Comparison of ENCODE assay signal across 8 cellular contexts in the genomic region with DNA sequence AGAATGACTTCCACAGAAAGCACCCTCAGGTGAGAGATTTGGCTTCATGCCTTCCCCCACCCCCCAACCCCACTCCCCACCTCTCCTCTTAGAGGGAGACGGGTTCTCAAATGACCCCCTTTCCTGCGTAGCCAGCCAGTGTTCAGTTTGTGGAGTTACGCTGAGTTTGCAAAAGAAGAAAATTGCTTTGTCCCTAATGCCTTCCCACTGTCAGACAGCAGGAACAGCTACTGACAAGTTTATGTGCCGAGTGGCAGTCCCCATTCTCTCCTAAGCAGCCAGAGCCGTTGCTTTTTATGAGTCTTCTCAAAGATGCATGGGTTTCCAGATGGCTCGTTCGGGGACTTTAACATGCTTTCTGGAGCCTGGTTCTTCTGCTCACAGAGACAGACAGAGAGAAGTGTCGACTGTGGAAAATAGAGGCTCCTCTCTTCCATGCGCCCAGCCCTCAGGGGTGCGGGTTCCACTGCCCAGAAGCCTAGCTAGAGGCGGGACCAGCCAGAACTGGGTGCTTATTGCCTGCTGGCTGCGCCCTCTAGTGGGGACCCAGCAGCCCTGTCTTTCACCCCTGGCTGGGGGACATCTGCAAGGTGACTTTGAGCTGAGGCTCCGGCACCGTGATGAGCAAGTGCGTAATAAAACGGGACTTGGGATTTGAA.
DNase-seq lines count a peak whose midpoint lies in the region; ATAC-seq and TF ChIP-seq lines count a peak whose summit lies in the region.

No MANE protein-coding gene starts in this region.

- peak; percentile 81 to 94 (median 94) for TF ChIP-seq CTCF in right lobe of liver (IDR thresholded peaks at IDR 0.05)

- no peaks in the 10 kb centered on the region for H3K4me1 ChIP-seq in right lobe of liver

- WGBS in right lobe of liver (ENCODE audit: insufficient coverage, low coverage, low lambda C conversion rate, missing lambda C conversion rate) = 34% methylated on average over 16 of the region's 16 CpGs

- no peak overlapping the region for H3K27ac ChIP-seq in right lobe of liver

- no peak for TF ChIP-seq POLR2A in right lobe of liver (IDR thresholded peaks at IDR 0.05)

- no peaks in the 10 kb centered on the region for H3K27me3 ChIP-seq in right lobe of liver

- no peaks in the 10 kb centered on the region for H3K36me3 ChIP-seq in right lobe of liver

- no peak overlapping the region for H3K4me3 ChIP-seq in right lobe of liver

- intact Hi-C loops in right lobe of liver (cut with DNase I) = no loop called here

- ATAC-seq in HG03139 (IDR thresholded peaks at IDR 0.05; ENCODE audit: unreplicated experiment) (peak; percentile 66), right lobe of liver (peak; percentile 88 to 97 (median 93)), HG03095 (IDR thresholded peaks at IDR 0.05; ENCODE audit: unreplicated experiment) (no peak)

- peak; percentile 49 for DNase-seq in GDM1 (lab: John Stamatoyannopoulos, UW)
- DNase-seq in NCI-H524 treated with DMSO at 0.1 percent for 48 hours (lab: John Stamatoyannopoulos, UW) = peak; percentile 65
- peak; percentile 67 for DNase-seq in activated CD4-positive, alpha-beta T cell treated with anti-CD3 and anti-CD28 coated beads, Interleukin-2, amount 50 U/mL, for 1 hour
- peak; percentile 66 for DNase-seq in dedifferentiated amniotic fluid mesenchymal stem cell (ENCODE audit: extremely low spot score)
- peak; percentile 73 to 76 (median 75) for DNase-seq in right lobe of liver
- peak; percentile 32 to 68 (median 59) for DNase-seq in stimulated activated CD4-positive, alpha-beta T cell treated with anti-CD3 and anti-CD28 coated beads, TNF-alpha, amount 100 ng/mL, for 48 hours (ENCODE audit: low read depth in 3 of 3)

- H3K9me3 ChIP-seq in right lobe of liver = no peaks in the 10 kb centered on the region
